1 cellular context compared by ENCODE assay signal in the genomic region with DNA sequence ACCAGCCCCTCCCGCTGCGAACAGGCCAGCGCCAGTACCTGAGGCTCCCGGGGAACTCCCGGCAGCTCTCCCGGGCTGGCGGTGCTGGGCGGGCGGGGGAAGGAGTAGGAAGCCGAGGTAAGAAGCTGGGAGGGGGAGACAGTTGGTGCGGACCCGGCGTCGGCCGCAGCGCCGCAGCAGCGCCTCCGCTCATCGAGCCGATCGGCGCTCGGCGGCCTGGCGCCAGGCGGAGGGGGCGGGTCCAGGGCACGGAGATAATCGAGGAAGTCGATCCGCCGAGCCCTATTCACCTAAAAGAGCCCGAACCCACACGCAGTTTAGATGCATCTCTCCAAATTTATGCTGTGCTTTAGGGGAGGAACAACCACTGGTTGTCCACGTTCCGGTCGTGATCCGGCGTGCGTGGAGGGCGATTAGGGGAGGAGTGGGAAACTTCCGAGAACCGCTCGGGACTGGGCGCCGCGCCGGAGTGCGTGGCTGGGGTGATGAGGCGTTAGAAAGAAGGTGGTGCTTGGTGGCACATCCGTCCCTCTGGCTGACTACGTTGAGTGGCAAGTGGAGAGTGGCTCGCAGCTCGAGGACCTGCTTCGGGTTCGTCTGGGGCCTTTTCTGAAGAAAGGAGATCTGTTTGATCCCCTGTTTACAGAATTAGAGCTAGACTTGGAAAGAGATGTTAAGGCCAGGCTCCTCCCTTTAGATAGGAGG.
TF ChIP-seq lines count a peak whose summit lies in the region.

A gene with protein sequence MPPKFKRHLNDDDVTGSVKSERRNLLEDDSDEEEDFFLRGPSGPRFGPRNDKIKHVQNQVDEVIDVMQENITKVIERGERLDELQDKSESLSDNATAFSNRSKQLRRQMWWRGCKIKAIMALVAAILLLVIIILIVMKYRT (minus strand): TSS at position 194 of the 705 bp plus-strand sequence. CDS start 3,651 bp downstream, outside the sequence.

TF ChIP-seq in HepG2, 621 proteins besides CTCF, POLR2A, EP300 and RAD21 (continued from another document and continues in another):
- TF ChIP-seq, protein P1, sequence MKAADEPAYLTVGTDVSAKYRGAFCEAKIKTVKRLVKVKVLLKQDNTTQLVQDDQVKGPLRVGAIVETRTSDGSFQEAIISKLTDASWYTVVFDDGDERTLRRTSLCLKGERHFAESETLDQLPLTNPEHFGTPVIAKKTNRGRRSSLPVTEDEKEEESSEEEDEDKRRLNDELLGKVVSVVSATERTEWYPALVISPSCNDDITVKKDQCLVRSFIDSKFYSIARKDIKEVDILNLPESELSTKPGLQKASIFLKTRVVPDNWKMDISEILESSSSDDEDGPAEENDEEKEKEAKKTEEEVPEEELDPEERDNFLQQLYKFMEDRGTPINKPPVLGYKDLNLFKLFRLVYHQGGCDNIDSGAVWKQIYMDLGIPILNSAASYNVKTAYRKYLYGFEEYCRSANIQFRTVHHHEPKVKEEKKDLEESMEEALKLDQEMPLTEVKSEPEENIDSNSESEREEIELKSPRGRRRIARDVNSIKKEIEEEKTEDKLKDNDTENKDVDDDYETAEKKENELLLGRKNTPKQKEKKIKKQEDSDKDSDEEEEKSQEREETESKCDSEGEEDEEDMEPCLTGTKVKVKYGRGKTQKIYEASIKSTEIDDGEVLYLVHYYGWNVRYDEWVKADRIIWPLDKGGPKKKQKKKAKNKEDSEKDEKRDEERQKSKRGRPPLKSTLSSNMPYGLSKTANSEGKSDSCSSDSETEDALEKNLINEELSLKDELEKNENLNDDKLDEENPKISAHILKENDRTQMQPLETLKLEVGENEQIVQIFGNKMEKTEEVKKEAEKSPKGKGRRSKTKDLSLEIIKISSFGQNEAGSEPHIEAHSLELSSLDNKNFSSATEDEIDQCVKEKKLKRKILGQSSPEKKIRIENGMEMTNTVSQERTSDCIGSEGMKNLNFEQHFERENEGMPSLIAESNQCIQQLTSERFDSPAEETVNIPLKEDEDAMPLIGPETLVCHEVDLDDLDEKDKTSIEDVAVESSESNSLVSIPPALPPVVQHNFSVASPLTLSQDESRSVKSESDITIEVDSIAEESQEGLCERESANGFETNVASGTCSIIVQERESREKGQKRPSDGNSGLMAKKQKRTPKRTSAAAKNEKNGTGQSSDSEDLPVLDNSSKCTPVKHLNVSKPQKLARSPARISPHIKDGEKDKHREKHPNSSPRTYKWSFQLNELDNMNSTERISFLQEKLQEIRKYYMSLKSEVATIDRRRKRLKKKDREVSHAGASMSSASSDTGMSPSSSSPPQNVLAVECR (CRISPR knock-in tag; IDR thresholded peaks at IDR 0.05; ENCODE audit: borderline replicate concordance): peak; percentile 87; the same call in 1 of the 2 replicates
- TF ChIP-seq FLYWCH1 (CRISPR knock-in tag; IDR thresholded peaks at IDR 0.05) (no peak), TBP (CRISPR knock-in tag; IDR thresholded peaks at IDR 0.05) (no peak), PLRG1 (conservative IDR thresholded peaks at IDR 0.05) (no peak), ZNF530 (CRISPR knock-in tag; IDR thresholded peaks at IDR 0.05; ENCODE audit: low read depth) (no peak), MEF2D (CRISPR knock-in tag; IDR thresholded peaks at IDR 0.05) (no peak), NFKBIZ (CRISPR knock-in tag; IDR thresholded peaks at IDR 0.05) (no peak), ZNF549 (CRISPR knock-in tag; IDR thresholded peaks at IDR 0.05) (no peak), CC2D1A (CRISPR knock-in tag; IDR thresholded peaks at IDR 0.05) (no peak), NR2F1 (CRISPR knock-in tag; IDR thresholded peaks at IDR 0.05) (no peak), ZC3H4 (CRISPR knock-in tag; IDR thresholded peaks at IDR 0.05; ENCODE audit: borderline replicate concordance) (no peak), ZKSCAN1 (IDR thresholded peaks at IDR 0.05; ENCODE audit: low read length) (no peak), PCBP1 (IDR thresholded peaks at IDR 0.05; ENCODE audit: borderline replicate concordance, low read depth, low read length) (no peak), MIER2 (CRISPR knock-in tag; IDR thresholded peaks at IDR 0.05) (no peak), PRMT3 (CRISPR knock-in tag; IDR thresholded peaks at IDR 0.05; ENCODE audit: borderline replicate concordance, low read depth) (peak; percentile 39; the same call in 1 of the 2 replicates), RXRA (CRISPR knock-in tag; IDR thresholded peaks at IDR 0.05) (peak; percentile 46), NFATC3 (CRISPR knock-in tag; IDR thresholded peaks at IDR 0.05) (no peak), HMGA1 (CRISPR knock-in tag; conservative IDR thresholded peaks at IDR 0.05) (no peak), NCOR1 (IDR thresholded peaks at IDR 0.05; ENCODE audit: borderline replicate concordance, low read length) (no peak), HNRNPH1 (optimal IDR thresholded peaks at IDR 0.05; ENCODE audit: low read depth, low read length) (no peak), ZMYM4 (CRISPR knock-in tag; IDR thresholded peaks at IDR 0.05) (peak; percentile 77; the same call in 1 of the 2 replicates), TOPORS (CRISPR knock-in tag; IDR thresholded peaks at IDR 0.05) (no peak), SMAD3 (CRISPR knock-in tag; IDR thresholded peaks at IDR 0.05) (peak; percentile 76; the same call in 1 of the 2 replicates), ZNF850 (CRISPR knock-in tag; conservative IDR thresholded peaks at IDR 0.05) (no peak), ZNF780A (CRISPR knock-in tag; IDR thresholded peaks at IDR 0.05) (no peak), ZNF567 (CRISPR knock-in tag; IDR thresholded peaks at IDR 0.05; ENCODE audit: borderline replicate concordance) (no peak)
- TF ChIP-seq, protein P2, sequence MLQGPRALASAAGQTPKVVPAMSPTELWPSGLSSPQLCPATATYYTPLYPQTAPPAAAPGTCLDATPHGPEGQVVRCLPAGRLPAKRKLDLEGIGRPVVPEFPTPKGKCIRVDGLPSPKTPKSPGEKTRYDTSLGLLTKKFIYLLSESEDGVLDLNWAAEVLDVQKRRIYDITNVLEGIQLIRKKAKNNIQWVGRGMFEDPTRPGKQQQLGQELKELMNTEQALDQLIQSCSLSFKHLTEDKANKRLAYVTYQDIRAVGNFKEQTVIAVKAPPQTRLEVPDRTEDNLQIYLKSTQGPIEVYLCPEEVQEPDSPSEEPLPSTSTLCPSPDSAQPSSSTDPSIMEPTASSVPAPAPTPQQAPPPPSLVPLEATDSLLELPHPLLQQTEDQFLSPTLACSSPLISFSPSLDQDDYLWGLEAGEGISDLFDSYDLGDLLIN (CRISPR knock-in tag; IDR thresholded peaks at IDR 0.05; ENCODE audit: borderline replicate concordance): no peak
- TF ChIP-seq, protein P3, sequence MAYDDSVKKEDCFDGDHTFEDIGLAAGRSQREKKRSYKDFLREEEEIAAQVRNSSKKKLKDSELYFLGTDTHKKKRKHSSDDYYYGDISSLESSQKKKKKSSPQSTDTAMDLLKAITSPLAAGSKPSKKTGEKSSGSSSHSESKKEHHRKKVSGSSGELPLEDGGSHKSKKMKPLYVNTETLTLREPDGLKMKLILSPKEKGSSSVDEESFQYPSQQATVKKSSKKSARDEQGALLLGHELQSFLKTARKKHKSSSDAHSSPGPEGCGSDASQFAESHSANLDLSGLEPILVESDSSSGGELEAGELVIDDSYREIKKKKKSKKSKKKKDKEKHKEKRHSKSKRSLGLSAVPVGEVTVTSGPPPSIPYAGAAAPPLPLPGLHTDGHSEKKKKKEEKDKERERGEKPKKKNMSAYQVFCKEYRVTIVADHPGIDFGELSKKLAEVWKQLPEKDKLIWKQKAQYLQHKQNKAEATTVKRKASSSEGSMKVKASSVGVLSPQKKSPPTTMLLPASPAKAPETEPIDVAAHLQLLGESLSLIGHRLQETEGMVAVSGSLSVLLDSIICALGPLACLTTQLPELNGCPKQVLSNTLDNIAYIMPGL (CRISPR knock-in tag; IDR thresholded peaks at IDR 0.05; ENCODE audit: borderline replicate concordance in 1 of 2, low read depth in 1 of 2): peak; percentile 78 to 95
- TF ChIP-seq, protein P4, sequence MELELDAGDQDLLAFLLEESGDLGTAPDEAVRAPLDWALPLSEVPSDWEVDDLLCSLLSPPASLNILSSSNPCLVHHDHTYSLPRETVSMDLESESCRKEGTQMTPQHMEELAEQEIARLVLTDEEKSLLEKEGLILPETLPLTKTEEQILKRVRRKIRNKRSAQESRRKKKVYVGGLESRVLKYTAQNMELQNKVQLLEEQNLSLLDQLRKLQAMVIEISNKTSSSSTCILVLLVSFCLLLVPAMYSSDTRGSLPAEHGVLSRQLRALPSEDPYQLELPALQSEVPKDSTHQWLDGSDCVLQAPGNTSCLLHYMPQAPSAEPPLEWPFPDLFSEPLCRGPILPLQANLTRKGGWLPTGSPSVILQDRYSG (CRISPR knock-in tag; IDR thresholded peaks at IDR 0.05): no peak
- TF ChIP-seq, protein P5, sequence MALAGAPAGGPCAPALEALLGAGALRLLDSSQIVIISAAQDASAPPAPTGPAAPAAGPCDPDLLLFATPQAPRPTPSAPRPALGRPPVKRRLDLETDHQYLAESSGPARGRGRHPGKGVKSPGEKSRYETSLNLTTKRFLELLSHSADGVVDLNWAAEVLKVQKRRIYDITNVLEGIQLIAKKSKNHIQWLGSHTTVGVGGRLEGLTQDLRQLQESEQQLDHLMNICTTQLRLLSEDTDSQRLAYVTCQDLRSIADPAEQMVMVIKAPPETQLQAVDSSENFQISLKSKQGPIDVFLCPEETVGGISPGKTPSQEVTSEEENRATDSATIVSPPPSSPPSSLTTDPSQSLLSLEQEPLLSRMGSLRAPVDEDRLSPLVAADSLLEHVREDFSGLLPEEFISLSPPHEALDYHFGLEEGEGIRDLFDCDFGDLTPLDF (CRISPR knock-in tag; IDR thresholded peaks at IDR 0.05): no peak
- TF ChIP-seq, protein P6, sequence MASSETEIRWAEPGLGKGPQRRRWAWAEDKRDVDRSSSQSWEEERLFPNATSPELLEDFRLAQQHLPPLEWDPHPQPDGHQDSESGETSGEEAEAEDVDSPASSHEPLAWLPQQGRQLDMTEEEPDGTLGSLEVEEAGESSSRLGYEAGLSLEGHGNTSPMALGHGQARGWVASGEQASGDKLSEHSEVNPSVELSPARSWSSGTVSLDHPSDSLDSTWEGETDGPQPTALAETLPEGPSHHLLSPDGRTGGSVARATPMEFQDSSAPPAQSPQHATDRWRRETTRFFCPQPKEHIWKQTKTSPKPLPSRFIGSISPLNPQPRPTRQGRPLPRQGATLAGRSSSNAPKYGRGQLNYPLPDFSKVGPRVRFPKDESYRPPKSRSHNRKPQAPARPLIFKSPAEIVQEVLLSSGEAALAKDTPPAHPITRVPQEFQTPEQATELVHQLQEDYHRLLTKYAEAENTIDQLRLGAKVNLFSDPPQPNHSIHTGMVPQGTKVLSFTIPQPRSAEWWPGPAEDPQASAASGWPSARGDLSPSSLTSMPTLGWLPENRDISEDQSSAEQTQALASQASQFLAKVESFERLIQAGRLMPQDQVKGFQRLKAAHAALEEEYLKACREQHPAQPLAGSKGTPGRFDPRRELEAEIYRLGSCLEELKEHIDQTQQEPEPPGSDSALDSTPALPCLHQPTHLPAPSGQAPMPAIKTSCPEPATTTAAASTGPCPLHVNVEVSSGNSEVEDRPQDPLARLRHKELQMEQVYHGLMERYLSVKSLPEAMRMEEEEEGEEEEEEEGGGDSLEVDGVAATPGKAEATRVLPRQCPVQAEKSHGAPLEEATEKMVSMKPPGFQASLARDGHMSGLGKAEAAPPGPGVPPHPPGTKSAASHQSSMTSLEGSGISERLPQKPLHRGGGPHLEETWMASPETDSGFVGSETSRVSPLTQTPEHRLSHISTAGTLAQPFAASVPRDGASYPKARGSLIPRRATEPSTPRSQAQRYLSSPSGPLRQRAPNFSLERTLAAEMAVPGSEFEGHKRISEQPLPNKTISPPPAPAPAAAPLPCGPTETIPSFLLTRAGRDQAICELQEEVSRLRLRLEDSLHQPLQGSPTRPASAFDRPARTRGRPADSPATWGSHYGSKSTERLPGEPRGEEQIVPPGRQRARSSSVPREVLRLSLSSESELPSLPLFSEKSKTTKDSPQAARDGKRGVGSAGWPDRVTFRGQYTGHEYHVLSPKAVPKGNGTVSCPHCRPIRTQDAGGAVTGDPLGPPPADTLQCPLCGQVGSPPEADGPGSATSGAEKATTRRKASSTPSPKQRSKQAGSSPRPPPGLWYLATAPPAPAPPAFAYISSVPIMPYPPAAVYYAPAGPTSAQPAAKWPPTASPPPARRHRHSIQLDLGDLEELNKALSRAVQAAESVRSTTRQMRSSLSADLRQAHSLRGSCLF (CRISPR knock-in tag; IDR thresholded peaks at IDR 0.05; ENCODE audit: borderline replicate concordance): no peak
- TF ChIP-seq, protein P7, sequence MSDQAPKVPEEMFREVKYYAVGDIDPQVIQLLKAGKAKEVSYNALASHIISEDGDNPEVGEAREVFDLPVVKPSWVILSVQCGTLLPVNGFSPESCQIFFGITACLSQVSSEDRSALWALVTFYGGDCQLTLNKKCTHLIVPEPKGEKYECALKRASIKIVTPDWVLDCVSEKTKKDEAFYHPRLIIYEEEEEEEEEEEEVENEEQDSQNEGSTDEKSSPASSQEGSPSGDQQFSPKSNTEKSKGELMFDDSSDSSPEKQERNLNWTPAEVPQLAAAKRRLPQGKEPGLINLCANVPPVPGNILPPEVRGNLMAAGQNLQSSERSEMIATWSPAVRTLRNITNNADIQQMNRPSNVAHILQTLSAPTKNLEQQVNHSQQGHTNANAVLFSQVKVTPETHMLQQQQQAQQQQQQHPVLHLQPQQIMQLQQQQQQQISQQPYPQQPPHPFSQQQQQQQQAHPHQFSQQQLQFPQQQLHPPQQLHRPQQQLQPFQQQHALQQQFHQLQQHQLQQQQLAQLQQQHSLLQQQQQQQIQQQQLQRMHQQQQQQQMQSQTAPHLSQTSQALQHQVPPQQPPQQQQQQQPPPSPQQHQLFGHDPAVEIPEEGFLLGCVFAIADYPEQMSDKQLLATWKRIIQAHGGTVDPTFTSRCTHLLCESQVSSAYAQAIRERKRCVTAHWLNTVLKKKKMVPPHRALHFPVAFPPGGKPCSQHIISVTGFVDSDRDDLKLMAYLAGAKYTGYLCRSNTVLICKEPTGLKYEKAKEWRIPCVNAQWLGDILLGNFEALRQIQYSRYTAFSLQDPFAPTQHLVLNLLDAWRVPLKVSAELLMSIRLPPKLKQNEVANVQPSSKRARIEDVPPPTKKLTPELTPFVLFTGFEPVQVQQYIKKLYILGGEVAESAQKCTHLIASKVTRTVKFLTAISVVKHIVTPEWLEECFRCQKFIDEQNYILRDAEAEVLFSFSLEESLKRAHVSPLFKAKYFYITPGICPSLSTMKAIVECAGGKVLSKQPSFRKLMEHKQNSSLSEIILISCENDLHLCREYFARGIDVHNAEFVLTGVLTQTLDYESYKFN (CRISPR knock-in tag; conservative IDR thresholded peaks at IDR 0.05): peak; percentile 40; the same call in 1 of the 2 replicates
- TF ChIP-seq, protein P8, sequence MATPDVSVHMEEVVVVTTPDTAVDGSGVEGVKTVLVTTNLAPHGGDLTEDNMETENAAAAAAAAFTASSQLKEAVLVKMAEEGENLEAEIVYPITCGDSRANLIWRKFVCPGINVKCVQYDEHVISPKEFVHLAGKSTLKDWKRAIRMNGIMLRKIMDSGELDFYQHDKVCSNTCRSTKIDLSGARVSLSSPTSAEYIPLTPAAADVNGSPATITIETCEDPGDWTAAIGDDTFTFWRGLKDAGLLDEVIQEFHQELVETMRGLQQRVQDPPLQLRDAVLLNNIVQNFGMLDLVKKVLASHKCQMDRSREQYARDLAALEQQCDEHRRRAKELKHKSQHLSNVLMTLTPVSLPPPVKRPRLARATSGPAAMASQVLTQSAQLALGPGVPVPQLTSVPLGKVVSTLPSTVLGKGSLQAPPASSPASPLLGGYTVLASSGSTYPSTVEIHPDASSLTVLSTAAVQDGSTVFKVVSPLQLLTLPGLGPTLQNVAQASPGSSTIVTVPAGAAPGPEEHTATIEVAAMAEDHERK (CRISPR knock-in tag; IDR thresholded peaks at IDR 0.05; ENCODE audit: low read depth): peak; percentile 56; the same call in 1 of the 2 replicates
- TF ChIP-seq, protein P9, sequence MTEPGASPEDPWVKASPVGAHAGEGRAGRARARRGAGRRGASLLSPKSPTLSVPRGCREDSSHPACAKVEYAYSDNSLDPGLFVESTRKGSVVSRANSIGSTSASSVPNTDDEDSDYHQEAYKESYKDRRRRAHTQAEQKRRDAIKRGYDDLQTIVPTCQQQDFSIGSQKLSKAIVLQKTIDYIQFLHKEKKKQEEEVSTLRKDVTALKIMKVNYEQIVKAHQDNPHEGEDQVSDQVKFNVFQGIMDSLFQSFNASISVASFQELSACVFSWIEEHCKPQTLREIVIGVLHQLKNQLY (CRISPR knock-in tag; IDR thresholded peaks at IDR 0.05): no peak
